Comparison of ENCODE assay signal across 1 cellular context in genomic region chr11:104852811-104853210, GRCh38.
TF ChIP-seq lines count a peak whose summit lies in the region.

No MANE protein-coding gene starts in this region.

TF ChIP-seq in SK-N-SH, 30 proteins besides CTCF, POLR2A, EP300 and RAD21 (continued from another document):
- TF ChIP-seq REST (IDR thresholded peaks at IDR 0.05; ENCODE audit: low read depth, low read length) (no peak), GABPA (IDR thresholded peaks at IDR 0.05; ENCODE audit: low read depth) (no peak), FOXM1 (IDR thresholded peaks at IDR 0.05; ENCODE audit: low read depth) (no peak), POLR2AphosphoS5 (IDR thresholded peaks at IDR 0.05; ENCODE audit: low read depth, low read length) (no peak), TCF12 (IDR thresholded peaks at IDR 0.05) (peak; percentile 90), MAX (IDR thresholded peaks at IDR 0.05; ENCODE audit: low read depth) (no peak), JUND (IDR thresholded peaks at IDR 0.05) (peak; percentile 85), ZBTB33 (IDR thresholded peaks at IDR 0.05; ENCODE audit: borderline replicate concordance, low read depth) (no peak), GATA2 (CRISPR knock-in tag; IDR thresholded peaks at IDR 0.05) (no peak), PBX3 (IDR thresholded peaks at IDR 0.05) (peak; percentile 74), NFIC (IDR thresholded peaks at IDR 0.05; ENCODE audit: borderline replicate concordance) (peak; percentile 68), RXRA (IDR thresholded peaks at IDR 0.05; ENCODE audit: borderline replicate concordance, low read depth) (no peak), CHD2 (IDR thresholded peaks at IDR 0.05; ENCODE audit: low read length, partially characterized antibody) (no peak), MEF2A (IDR thresholded peaks at IDR 0.05; ENCODE audit: borderline replicate concordance, low read depth) (no peak; the same call in 1 of the 2 replicates), TEAD4 (IDR thresholded peaks at IDR 0.05; ENCODE audit: borderline replicate concordance, insufficient read depth) (0 out of 2 replicates have a peak, but pooled peaks have one; percentile 56), TAF1 (IDR thresholded peaks at IDR 0.05; ENCODE audit: borderline replicate concordance, low read depth, low read length) (no peak), RCOR1 (IDR thresholded peaks at IDR 0.05; ENCODE audit: low read length) (peak; percentile 10; the same call in 1 of the 2 replicates), USF1 (IDR thresholded peaks at IDR 0.05; ENCODE audit: borderline replicate concordance, low read depth) (no peak), EZH2phosphoT487 (IDR thresholded peaks at IDR 0.05; ENCODE audit: borderline replicate concordance, low read depth) (no peak), SMC3 (IDR thresholded peaks at IDR 0.05; ENCODE audit: low read depth, low read length) (no peak), FOSL2 (IDR thresholded peaks at IDR 0.05; ENCODE audit: borderline replicate concordance, low read depth) (peak; percentile 71), IRF3 (IDR thresholded peaks at IDR 0.05; ENCODE audit: low read depth, low read length) (no peak)
